ENCODE assay signal across 14 cellular contexts in genomic region chr22:47591709-47592108, GRCh38.
DNase-seq lines count a peak whose midpoint lies in the region; ATAC-seq and TF ChIP-seq lines count a peak whose summit lies in the region.
"Had no signal": no experiment of that assay in that cellular context is flagged by ENCODE, and none has a peak within 500 bp of the region (broad histone marks: within the 10 kb centered on the region; RNA-seq: fewer than 3 reads in every experiment).

No MANE protein-coding gene starts in this region.

- H3K27me3 ChIP-seq in tibial artery (peaks cover 0 to 4% of the 10 kb centered on the region in 2 donors), Caco-2 (replicated peaks; ENCODE audit: control insufficient read depth, insufficient read depth, low read length) (no peaks in the 10 kb centered on the region)

- BruUV-seq in Caco-2 (replicated peaks; lab: Mats Ljungman, UMichigan), result no TSS peak

- CTCF ChIA-PET in Caco-2 (lab: Charles Lee), result no interaction called here

- H3K4me1 Mint-ChIP-seq in natural killer cell treated with Interleukin-12 subunit alpha and Interleukin-12 subunit beta and Interleukin-15 and Interleukin-18, amount 100 ng/mL, for 72 hours (ENCODE audit: low read depth in 2 of 2), result no peaks in the 10 kb centered on the region
- H3K4me1 Mint-ChIP-seq in natural killer cell, result no peaks in the 10 kb centered on the region
- H3K4me1 Mint-ChIP-seq in Caco-2 (ENCODE audit: low read depth, unreplicated experiment), result no peaks in the 10 kb centered on the region
- H3K4me1 Mint-ChIP-seq: CD14-positive monocyte had no signal

- intact Hi-C loops in natural killer cell (cut with micrococcal nuclease) (no loop called here), tibial artery (cut with DNase I; ENCODE audit: low total_unique reads) (no loop called here), Caco-2 (cut with micrococcal nuclease; ENCODE audit: unreplicated experiment) (no loop called here)

- no peaks in the 10 kb centered on the region for H3K9me3 ChIP-seq in tibial artery
- H3K9me3 ChIP-seq in Caco-2, result no peaks in the 10 kb centered on the region
- H3K9me3 ChIP-seq: A549 had no signal

- H3K27ac ChIP-seq in tibial artery, result no peak overlapping the region
- no peak overlapping the region for H3K27ac ChIP-seq in caudate nucleus (ENCODE audit: low read depth, low read length)
- H3K27ac ChIP-seq: A549 had no signal

- H3K36me3 ChIP-seq in tibial artery, result no peaks in the 10 kb centered on the region
- no peaks in the 10 kb centered on the region for H3K36me3 ChIP-seq in Caco-2 (ENCODE audit: control insufficient read depth, insufficient read depth, low read length)

- H3K4me1 ChIP-seq in tibial artery, result no peaks in the 10 kb centered on the region
- H3K4me1 ChIP-seq in Caco-2, result peaks cover 4% of the 10 kb centered on the region
- H3K4me1 ChIP-seq: A549 had no signal

- no peak for TF ChIP-seq CTCF in natural killer cell (IDR thresholded peaks at IDR 0.05)
- TF ChIP-seq CTCF in tibial artery (IDR thresholded peaks at IDR 0.05), result no peak
- no peak for TF ChIP-seq CTCF in Caco-2 (IDR thresholded peaks at IDR 0.05; ENCODE audit: insufficient read depth in 1 of 2, low read depth in 1 of 2, low read length in 1 of 2, severe bottlenecking in 1 of 2, unreplicated experiment in 1 of 2)

- peak; percentile 5 for DNase-seq in natural killer cell treated with Interleukin-12 subunit alpha and Interleukin-12 subunit beta and Interleukin-15 and Interleukin-18, amount 100 ng/mL, for 72 hours (ENCODE audit: low spot score)
- DNase-seq in natural killer cell (no peak), mesenteric fat pad (ENCODE audit: low spot score) (peak; percentile 73), tibial artery (peak; percentile 2 to 24), Caco-2 (no peak), caudate nucleus (lab: John Stamatoyannopoulos, UW) (no peak)
- DNase-seq: CD8-positive, alpha-beta T cell; COR-L47; DMS53; GF-D8; HCEC 1CT; HFFc6 had no signal

- no peak overlapping the region for H3K27ac Mint-ChIP-seq in natural killer cell treated with Interleukin-12 subunit alpha and Interleukin-12 subunit beta and Interleukin-15 and Interleukin-18, amount 100 ng/mL, for 72 hours
- H3K27ac Mint-ChIP-seq in natural killer cell, result no peak overlapping the region
- no peak overlapping the region for H3K27ac Mint-ChIP-seq in Caco-2 (ENCODE audit: unreplicated experiment)
- H3K27ac Mint-ChIP-seq: CD14-positive monocyte; CD8-positive, alpha-beta T cell; HFFc6 had no signal

- H3K36me3 Mint-ChIP-seq in natural killer cell treated with Interleukin-12 subunit alpha and Interleukin-12 subunit beta and Interleukin-15 and Interleukin-18, amount 100 ng/mL, for 72 hours, result no peaks in the 10 kb centered on the region
- no peaks in the 10 kb centered on the region for H3K36me3 Mint-ChIP-seq in natural killer cell
- H3K36me3 Mint-ChIP-seq in Caco-2 (ENCODE audit: insufficient read depth, unreplicated experiment), result no peaks in the 10 kb centered on the region
- H3K36me3 Mint-ChIP-seq: CD14-positive monocyte; CD8-positive, alpha-beta T cell had no signal

- H3K4me3 ChIP-seq in tibial artery (no peak overlapping the region), Caco-2 (ENCODE audit: low read depth, low read length) (no peak overlapping the region)
- H3K4me3 ChIP-seq: A549 had no signal

- POLR2A ChIA-PET in Caco-2 (lab: Charles Lee), result no interaction called here

- peaks cover 2 to 8% of the 10 kb centered on the region in 2 donors for H3K27me3 Mint-ChIP-seq in natural killer cell treated with Interleukin-12 subunit alpha and Interleukin-12 subunit beta and Interleukin-15 and Interleukin-18, amount 100 ng/mL, for 72 hours
- H3K27me3 Mint-ChIP-seq in natural killer cell (ENCODE audit: low read depth in 2 of 2) (no peaks in the 10 kb centered on the region), Caco-2 (ENCODE audit: insufficient read depth, unreplicated experiment) (peaks cover 15% of the 10 kb centered on the region)

- H3K9me3 Mint-ChIP-seq in natural killer cell treated with Interleukin-12 subunit alpha and Interleukin-12 subunit beta and Interleukin-15 and Interleukin-18, amount 100 ng/mL, for 72 hours, result no peaks in the 10 kb centered on the region
- H3K9me3 Mint-ChIP-seq in natural killer cell (no peaks in the 10 kb centered on the region), Caco-2 (ENCODE audit: unreplicated experiment) (no peaks in the 10 kb centered on the region)
- H3K9me3 Mint-ChIP-seq: CD8-positive, alpha-beta T cell had no signal

- no peak for ATAC-seq in natural killer cell treated with Interleukin-12 subunit alpha and Interleukin-12 subunit beta and Interleukin-15 and Interleukin-18, amount 100 ng/mL, for 72 hours
- no peak for ATAC-seq in natural killer cell
- ATAC-seq: A549; CD8-positive, alpha-beta T cell had no signal

- H3K4me3 Mint-ChIP-seq in natural killer cell treated with Interleukin-12 subunit alpha and Interleukin-12 subunit beta and Interleukin-15 and Interleukin-18, amount 100 ng/mL, for 72 hours, result no peak overlapping the region
- H3K4me3 Mint-ChIP-seq in natural killer cell (no peak overlapping the region), Caco-2 (ENCODE audit: unreplicated experiment) (no peak overlapping the region)
- H3K4me3 Mint-ChIP-seq: CD14-positive monocyte; CD8-positive, alpha-beta T cell; HFFc6 had no signal

Comparison
In these comparisons a context has a peak if more than half of its experiments do, and no peak if none do; other contexts are left out.
1. DNase-seq: peak in natural killer cell treated with Interleukin-12 subunit alpha and Interleukin-12 subunit beta and Interleukin-15 and Interleukin-18, amount 100 ng/mL, for 72 hours (single experiment), mesenteric fat pad (single experiment) and tibial artery (2 of 2); none in natural killer cell (single experiment), Caco-2 (0 of 2) and caudate nucleus (0 of 61).